Comparison of ENCODE assay signal across 12 cellular contexts in genomic region chr2:11930211-11930761, GRCh38.
A peak's percentile ranks its signal among the peaks of the same experiment; 100 is the strongest.
DNase-seq lines count a peak whose midpoint lies in the region; ATAC-seq lines count a peak whose summit lies in the region.
"Had no signal": no experiment of that assay in that cellular context is flagged by ENCODE, and none has a peak within 500 bp of the region (broad histone marks: within the 10 kb centered on the region; RNA-seq: fewer than 3 reads in every experiment).

No MANE protein-coding gene starts in this region.

- peak; percentile 9 for DNase-seq in activated CD4-positive, alpha-beta T cell treated with anti-CD3 and anti-CD28 coated beads for 48 hours
- DNase-seq in activated CD4-positive, alpha-beta T cell treated with anti-CD3 and anti-CD28 coated beads, Interleukin-2, amount 50 U/mL, for 1 hour = no peak
- DNase-seq in SHP77 (lab: John Stamatoyannopoulos, UW) = peak; percentile 66 to 78
- peak; percentile 34 for DNase-seq in left ventricle myocardium superior
- DNase-seq in smooth muscle cell of the brain vasculature (ENCODE audit: low read depth, low spot score) = peak; percentile 69
- no peak for DNase-seq in NCI-H1436 treated with DMSO at 0.1 percent for 48 hours (lab: John Stamatoyannopoulos, UW)
- no peak for DNase-seq in activated CD8-positive, alpha-beta memory T cell treated with anti-CD3 and anti-CD28 coated beads for 24 hours
- DNase-seq in T1000 (lab: John Stamatoyannopoulos, UW) = no peak
- DNase-seq: foreskin melanocyte, NCI-H2171 treated with DMSO at 0.1 percent for 48 hours, OCI-M1, T-helper 9 cell had no signal

- intact Hi-C loops in left ventricle myocardium superior (cut with micrococcal nuclease) = no loop called here

- ATAC-seq in left ventricle myocardium superior = peak; percentile 36

Comparison
In these comparisons a context has a peak if more than half of its experiments do, and no peak if none do; other contexts are left out.
1. DNase-seq: peak in activated CD4-positive, alpha-beta T cell treated with anti-CD3 and anti-CD28 coated beads for 48 hours (single experiment), SHP77 (2 of 2), left ventricle myocardium superior (single experiment) and smooth muscle cell of the brain vasculature (single experiment); none in activated CD4-positive, alpha-beta T cell treated with anti-CD3 and anti-CD28 coated beads, Interleukin-2, amount 50 U/mL, for 1 hour (single experiment), NCI-H1436 treated with DMSO at 0.1 percent for 48 hours (single experiment), activated CD8-positive, alpha-beta memory T cell treated with anti-CD3 and anti-CD28 coated beads for 24 hours (single experiment) and T1000 (single experiment).